Comparison of ENCODE assay signal across 33 cellular contexts in the genomic region with DNA sequence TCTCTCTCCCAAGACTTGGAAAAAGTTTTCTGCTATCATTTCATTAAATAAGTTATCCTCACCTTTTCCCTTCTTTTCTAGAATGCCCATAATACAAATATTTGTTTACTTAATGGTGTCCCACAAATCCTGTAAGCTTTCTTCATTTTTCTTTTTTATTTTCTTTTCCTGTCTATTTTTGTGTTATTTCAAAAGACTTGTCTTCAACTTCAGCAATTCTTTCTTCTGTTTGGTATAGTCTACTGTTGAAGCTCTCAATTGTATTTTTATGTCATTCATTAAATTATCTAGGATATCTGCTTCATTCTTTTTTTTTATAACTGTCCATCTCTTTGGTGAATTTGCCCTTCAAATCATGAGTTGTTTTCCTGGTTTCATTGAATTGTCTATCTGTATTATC. TPM values are rescaled to one million over a fixed set of nuclear protein-coding genes. Genes with fewer than 3 reads are reported as not detected.
"Had no signal": no experiment of that assay in that cellular context is flagged by ENCODE, and none has a peak within 500 bp of the region (broad histone marks: within the 10 kb centered on the region; RNA-seq: fewer than 3 reads in every experiment).

No MANE protein-coding gene starts in this region.

- H3K27me3 Mint-ChIP-seq: type B pancreatic cell had no signal

- H3K27ac Mint-ChIP-seq: stimulated activated effector memory CD8-positive, alpha-beta T cell treated with anti-CD3 and anti-CD28 coated beads, Interleukin-12 subunit alpha, Interleukin-12 subunit beta, amount 100 ng/mL, for 72 hours; stimulated activated memory B cell treated with anti-CD40 and anti-IgM and Interleukin-4, amounts not matched to agents 10 μg/mL and 1 μg/mL and 100 μg/mL, for 72 hours; stimulated activated naive B cell treated with anti-CD40 and anti-IgM and Interleukin-4, amounts not matched to agents 10 μg/mL and 1 μg/mL and 100 μg/mL, for 72 hours; stimulated activated naive CD8-positive, alpha-beta T cell treated with anti-CD3 and anti-CD28 coated beads, Interleukin-15, amount 100 ng/mL, for 72 hours; stimulated activated naive CD8-positive, alpha-beta T cell treated with anti-CD3 and anti-CD28 coated beads, Interleukin-15, Interleukin-2, amounts not matched to agents 100 ng/mL and 50 ng/mL, for 24 hours; type B pancreatic cell had no signal

- H3K36me3 Mint-ChIP-seq: stimulated activated effector memory CD8-positive, alpha-beta T cell treated with anti-CD3 and anti-CD28 coated beads, Interleukin-12 subunit alpha, Interleukin-12 subunit beta, amount 100 ng/mL, for 72 hours; type B pancreatic cell had no signal

- ATAC-seq: stimulated activated effector memory CD8-positive, alpha-beta T cell treated with anti-CD3 and anti-CD28 coated beads, Interleukin-12 subunit alpha, Interleukin-12 subunit beta, amount 100 ng/mL, for 72 hours; stimulated activated memory B cell treated with anti-CD40 and anti-IgM and Interleukin-4, amounts not matched to agents 10 μg/mL and 1 μg/mL and 100 μg/mL, for 72 hours; stimulated activated naive B cell treated with anti-CD40 and anti-IgM and Interleukin-4, amounts not matched to agents 10 μg/mL and 1 μg/mL and 100 μg/mL, for 72 hours; stimulated activated naive CD8-positive, alpha-beta T cell treated with anti-CD3 and anti-CD28 coated beads, Interleukin-15, amount 100 ng/mL, for 72 hours; stimulated activated naive CD8-positive, alpha-beta T cell treated with anti-CD3 and anti-CD28 coated beads, Interleukin-15, Interleukin-2, amounts not matched to agents 100 U/mL and 50 U/mL, for 24 hours; upper lobe of right lung had no signal

- H3K36me3 ChIP-seq: stomach, suprapubic skin, thoracic aorta, thyroid gland, tibial artery, tibial nerve, transverse colon, upper lobe of left lung, upper lobe of right lung, uterus, vagina had no signal

- DNase-seq: stimulated activated CD4-positive, alpha-beta T cell treated with anti-CD3 and anti-CD28 coated beads, Interleukin-2, amount 100 ng/mL, for 48 hours; stimulated activated CD4-positive, alpha-beta T cell treated with anti-CD3 and anti-CD28 coated beads, Interleukin-4, amount 100 ng/mL, for 1 hour; stimulated activated CD4-positive, alpha-beta T cell treated with anti-CD3 and anti-CD28 coated beads, Interleukin-4, amount 100 ng/mL, for 24 hours; stimulated activated CD4-positive, alpha-beta T cell treated with anti-CD3 and anti-CD28 coated beads, Interleukin-4, amount 100 ng/mL, for 4 hours; stimulated activated CD8-positive, alpha-beta memory T cell treated with anti-CD3 and anti-CD28 coated beads, Interleukin-4, amount 100 ng/mL, for 48 hours; stimulated activated naive B cell treated with anti-CD40 and anti-IgM and Interleukin-4, amounts not matched to agents 10 μg/mL and 1 μg/mL and 100 μg/mL, for 72 hours; stimulated activated naive CD4-positive, alpha-beta T cell; stimulated activated naive CD4-positive, alpha-beta T cell treated with Interleukin-2 at 50 U/mL for 16 hours; stimulated activated naive CD8-positive, alpha-beta T cell treated with anti-CD3 and anti-CD28 coated beads, Interleukin-15, amount 100 ng/mL, for 72 hours; stimulated activated naive CD8-positive, alpha-beta T cell treated with anti-CD3 and anti-CD28 coated beads, Interleukin-15, Interleukin-2, amounts not matched to agents 100 U/mL and 50 U/mL, for 24 hours; stomach; substantia nigra; testis; thyroid gland; tibial artery; transverse colon; trophoblast cell; upper lobe of left lung; upper lobe of right lung; uterus had no signal

- H3K9me3 ChIP-seq: testis, thyroid gland, vagina had no signal

- H3K27me3 ChIP-seq: stomach, suprapubic skin, testis, thyroid gland, tibial artery, tibial nerve, transverse colon, upper lobe of left lung, upper lobe of right lung, uterus, vagina had no signal

- H3K4me1 Mint-ChIP-seq: stimulated activated effector memory CD8-positive, alpha-beta T cell treated with anti-CD3 and anti-CD28 coated beads, Interleukin-12 subunit alpha, Interleukin-12 subunit beta, amount 100 ng/mL, for 72 hours; stimulated activated memory B cell treated with anti-CD40 and anti-IgM and Interleukin-4, amounts not matched to agents 10 μg/mL and 1 μg/mL and 100 μg/mL, for 72 hours; stimulated activated naive B cell treated with anti-CD40 and anti-IgM and Interleukin-4, amounts not matched to agents 10 μg/mL and 1 μg/mL and 100 μg/mL, for 72 hours; stimulated activated naive CD8-positive, alpha-beta T cell treated with anti-CD3 and anti-CD28 coated beads, Interleukin-15, amount 100 ng/mL, for 72 hours had no signal

- H3K4me3 Mint-ChIP-seq: stimulated activated effector memory CD8-positive, alpha-beta T cell treated with anti-CD3 and anti-CD28 coated beads, Interleukin-12 subunit alpha, Interleukin-12 subunit beta, amount 100 ng/mL, for 72 hours; stimulated activated memory B cell treated with anti-CD40 and anti-IgM and Interleukin-4, amounts not matched to agents 10 μg/mL and 1 μg/mL and 100 μg/mL, for 72 hours; stimulated activated naive B cell treated with anti-CD40 and anti-IgM and Interleukin-4, amounts not matched to agents 10 μg/mL and 1 μg/mL and 100 μg/mL, for 72 hours; stimulated activated naive CD8-positive, alpha-beta T cell treated with anti-CD3 and anti-CD28 coated beads, Interleukin-15, amount 100 ng/mL, for 72 hours; stimulated activated naive CD8-positive, alpha-beta T cell treated with anti-CD3 and anti-CD28 coated beads, Interleukin-15, Interleukin-2, amounts not matched to agents 100 ng/mL and 50 ng/mL, for 24 hours; type B pancreatic cell had no signal

- H3K4me1 ChIP-seq: stomach, suprapubic skin, testis, thyroid gland, tibial artery, tibial nerve, transverse colon, upper lobe of left lung, upper lobe of right lung, uterus, vagina had no signal

- H3K27ac ChIP-seq: stomach, suprapubic skin, testis, thoracic aorta, thyroid gland, tibial artery, tibial nerve, transverse colon, upper lobe of left lung, upper lobe of right lung, uterus, vagina had no signal

- H3K4me3 ChIP-seq: stomach, suprapubic skin, testis, thoracic aorta, thyroid gland, tibial artery, tibial nerve, transverse colon, upper lobe of left lung, upper lobe of right lung, uterus, vagina had no signal

- FAIRE-seq: urothelium cell line had no signal

RNA-seq across cellular contexts. Expression of gene PLA2G12B, which starts 25.1 kb away (rescaled TPM):
- total RNA-seq: subcutaneous adipose tissue, suprapubic skin, temporal lobe, testis, thoracic aorta, thyroid gland, tibial nerve, ureter, urinary bladder, uterus, vagina had no signal
- polyA plus RNA-seq: stomach, urinary bladder had no signal
